2 cellular contexts compared by ENCODE assay signal in the genomic region with DNA sequence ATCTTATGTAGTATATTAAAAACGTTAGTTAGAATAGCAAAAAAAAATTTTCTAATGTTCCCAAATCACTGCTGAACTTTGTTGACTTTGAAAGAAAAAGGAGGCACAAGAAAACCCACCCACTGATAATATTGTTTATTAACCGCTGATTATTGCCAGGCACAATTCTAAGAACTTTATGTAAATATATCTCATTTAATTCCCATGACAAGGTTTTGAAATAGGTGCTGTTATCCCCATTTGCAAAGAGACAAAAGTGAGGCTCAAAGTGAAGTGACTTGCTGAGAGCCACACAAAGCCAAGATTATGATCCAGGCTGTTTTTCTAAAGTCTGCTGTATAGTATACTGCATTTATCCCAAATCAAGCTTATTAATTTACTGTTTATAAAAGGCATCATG.
TF ChIP-seq lines count a peak whose summit lies in the region.

No MANE protein-coding gene starts in this region.

TF ChIP-seq in HepG2, 621 proteins besides CTCF, POLR2A, EP300 and RAD21:
- no peak for TF ChIP-seq RFXANK (CRISPR knock-in tag; IDR thresholded peaks at IDR 0.05)
- no peak for TF ChIP-seq ZNF792 (CRISPR knock-in tag; IDR thresholded peaks at IDR 0.05)
- no peak for TF ChIP-seq ZMYM4 (CRISPR knock-in tag; IDR thresholded peaks at IDR 0.05)
- TF ChIP-seq, protein P1, sequence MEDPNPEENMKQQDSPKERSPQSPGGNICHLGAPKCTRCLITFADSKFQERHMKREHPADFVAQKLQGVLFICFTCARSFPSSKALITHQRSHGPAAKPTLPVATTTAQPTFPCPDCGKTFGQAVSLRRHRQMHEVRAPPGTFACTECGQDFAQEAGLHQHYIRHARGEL (CRISPR knock-in tag; IDR thresholded peaks at IDR 0.05) = no peak
- TF ChIP-seq PRPF4 (IDR thresholded peaks at IDR 0.05; ENCODE audit: low read depth, low read length, poor library complexity, severe bottlenecking) = no peak
- TF ChIP-seq ZNF20 (CRISPR knock-in tag; IDR thresholded peaks at IDR 0.05) = no peak
- no peak for TF ChIP-seq NAIF1 (CRISPR knock-in tag; IDR thresholded peaks at IDR 0.05; ENCODE audit: borderline replicate concordance)
- TF ChIP-seq, protein P2, sequence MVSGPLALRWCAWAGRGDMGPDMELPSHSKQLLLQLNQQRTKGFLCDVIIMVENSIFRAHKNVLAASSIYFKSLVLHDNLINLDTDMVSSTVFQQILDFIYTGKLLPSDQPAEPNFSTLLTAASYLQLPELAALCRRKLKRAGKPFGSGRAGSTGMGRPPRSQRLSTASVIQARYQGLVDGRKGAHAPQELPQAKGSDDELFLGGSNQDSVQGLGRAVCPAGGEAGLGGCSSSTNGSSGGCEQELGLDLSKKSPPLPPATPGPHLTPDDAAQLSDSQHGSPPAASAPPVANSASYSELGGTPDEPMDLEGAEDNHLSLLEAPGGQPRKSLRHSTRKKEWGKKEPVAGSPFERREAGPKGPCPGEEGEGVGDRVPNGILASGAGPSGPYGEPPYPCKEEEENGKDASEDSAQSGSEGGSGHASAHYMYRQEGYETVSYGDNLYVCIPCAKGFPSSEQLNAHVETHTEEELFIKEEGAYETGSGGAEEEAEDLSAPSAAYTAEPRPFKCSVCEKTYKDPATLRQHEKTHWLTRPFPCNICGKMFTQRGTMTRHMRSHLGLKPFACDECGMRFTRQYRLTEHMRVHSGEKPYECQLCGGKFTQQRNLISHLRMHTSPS (CRISPR knock-in tag; IDR thresholded peaks at IDR 0.05; ENCODE audit: low read depth) = no peak
- TF ChIP-seq RBM22 (optimal IDR thresholded peaks at IDR 0.05; ENCODE audit: low read length) = no peak
- TF ChIP-seq RFX5 (IDR thresholded peaks at IDR 0.05; ENCODE audit: low read depth, low read length) = no peak
- TF ChIP-seq ZNF124 (CRISPR knock-in tag; IDR thresholded peaks at IDR 0.05) = no peak
- no peak for TF ChIP-seq CREM (IDR thresholded peaks at IDR 0.05)
- TF ChIP-seq CREM (CRISPR knock-in tag; IDR thresholded peaks at IDR 0.05) = no peak
- no peak for TF ChIP-seq HOXA5 (CRISPR knock-in tag; IDR thresholded peaks at IDR 0.05)
- no peak for TF ChIP-seq ZSCAN22 (CRISPR knock-in tag; IDR thresholded peaks at IDR 0.05)
- TF ChIP-seq, protein P3, sequence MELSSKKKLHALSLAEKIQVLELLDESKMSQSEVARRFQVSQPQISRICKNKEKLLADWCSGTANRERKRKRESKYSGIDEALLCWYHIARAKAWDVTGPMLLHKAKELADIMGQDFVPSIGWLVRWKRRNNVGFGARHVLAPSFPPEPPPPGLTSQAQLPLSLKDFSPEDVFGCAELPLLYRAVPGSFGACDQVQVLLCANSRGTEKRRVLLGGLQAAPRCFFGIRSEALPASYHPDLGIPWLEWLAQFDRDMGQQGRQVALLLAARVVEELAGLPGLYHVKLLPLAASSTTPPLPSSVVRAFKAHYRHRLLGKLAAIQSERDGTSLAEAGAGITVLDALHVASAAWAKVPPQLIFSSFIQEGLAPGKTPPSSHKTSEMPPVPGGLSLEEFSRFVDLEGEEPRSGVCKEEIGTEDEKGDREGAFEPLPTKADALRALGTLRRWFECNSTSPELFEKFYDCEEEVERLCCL (CRISPR knock-in tag; IDR thresholded peaks at IDR 0.05; ENCODE audit: borderline replicate concordance) = no peak

TF ChIP-seq in GM23338, 12 proteins besides CTCF, POLR2A, EP300 and RAD21:
- TF ChIP-seq, protein P4, sequence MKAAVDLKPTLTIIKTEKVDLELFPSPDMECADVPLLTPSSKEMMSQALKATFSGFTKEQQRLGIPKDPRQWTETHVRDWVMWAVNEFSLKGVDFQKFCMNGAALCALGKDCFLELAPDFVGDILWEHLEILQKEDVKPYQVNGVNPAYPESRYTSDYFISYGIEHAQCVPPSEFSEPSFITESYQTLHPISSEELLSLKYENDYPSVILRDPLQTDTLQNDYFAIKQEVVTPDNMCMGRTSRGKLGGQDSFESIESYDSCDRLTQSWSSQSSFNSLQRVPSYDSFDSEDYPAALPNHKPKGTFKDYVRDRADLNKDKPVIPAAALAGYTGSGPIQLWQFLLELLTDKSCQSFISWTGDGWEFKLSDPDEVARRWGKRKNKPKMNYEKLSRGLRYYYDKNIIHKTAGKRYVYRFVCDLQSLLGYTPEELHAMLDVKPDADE (IDR thresholded peaks at IDR 0.05) = no peak
- TF ChIP-seq STAT1 (IDR thresholded peaks at IDR 0.05; ENCODE audit: unreplicated experiment) (no peak), POLR2AphosphoS5 (IDR thresholded peaks at IDR 0.05; ENCODE audit: low read depth) (no peak), JUNB (IDR thresholded peaks at IDR 0.05; ENCODE audit: unreplicated experiment) (no peak), EZH2phosphoT487 (IDR thresholded peaks at IDR 0.05; ENCODE audit: unreplicated experiment) (no peak)
